Comparison of ENCODE assay signal across 8 cellular contexts in the genomic region with DNA sequence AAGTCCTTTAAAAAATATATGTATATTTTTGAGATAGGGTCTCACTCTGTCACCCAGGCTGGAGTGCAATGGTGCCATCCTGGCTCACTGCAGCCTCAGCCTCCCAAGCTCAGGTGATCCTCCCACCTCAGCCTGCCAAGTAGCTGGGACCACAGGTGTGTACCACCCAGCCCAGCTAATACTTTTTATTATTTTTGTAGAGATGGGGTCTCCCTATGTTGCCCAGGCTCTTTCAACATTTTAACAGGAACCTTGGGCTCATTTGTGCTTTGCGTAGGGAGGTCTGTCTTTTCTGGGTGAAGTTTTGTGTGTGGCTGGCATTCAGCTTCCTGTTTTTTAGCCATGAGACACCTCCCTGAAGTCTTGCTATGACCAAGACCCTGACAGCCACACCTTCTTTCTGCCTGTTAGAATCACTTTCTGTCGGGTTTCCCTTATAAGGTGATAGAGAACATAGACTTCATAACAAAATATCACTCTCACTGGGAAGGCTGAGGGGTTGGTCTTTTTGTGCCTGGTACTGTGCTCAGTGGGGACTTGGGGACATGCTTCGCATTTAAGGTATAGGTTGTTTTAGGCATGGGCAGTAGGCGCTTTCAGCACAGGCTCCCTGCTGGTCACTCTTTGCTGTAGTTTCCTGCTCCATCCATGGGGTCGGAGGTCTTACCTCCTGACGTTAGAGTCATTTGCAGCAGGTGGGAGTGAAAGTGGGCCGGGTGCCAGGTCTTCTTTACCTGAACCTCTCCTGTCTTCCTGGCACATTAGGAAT.
DNase-seq lines count a peak whose midpoint lies in the region; ATAC-seq and TF ChIP-seq lines count a peak whose summit lies in the region.

No MANE protein-coding gene starts in this region.

- peak overlapping the region; percentile 34 for H3K4me3 ChIP-seq in GM12864 (ENCODE audit: low read depth, low read length)
- peak overlapping the region; percentile 12 for H3K4me3 ChIP-seq in fibroblast of pulmonary artery (replicated peaks; ENCODE audit: low read depth, low read length)

- TF ChIP-seq CTCF in GM12864 (IDR thresholded peaks at IDR 0.05; ENCODE audit: low read depth, low read length, missing control alignments) (no peak), fibroblast of pulmonary artery (IDR thresholded peaks at IDR 0.05; ENCODE audit: low read length, missing control alignments) (no peak)

- DNase-seq in GM12864 (ENCODE audit: low read depth), result peak; percentile 82
- no peak for DNase-seq in fibroblast of pulmonary artery (ENCODE audit: low read depth)
- DNase-seq in DMS53 treated with DMSO at 0.1 percent for 48 hours (lab: John Stamatoyannopoulos, UW; ENCODE audit: unreplicated experiment), result no peak
- no peak for DNase-seq in medulla oblongata (ENCODE audit: extremely low spot score)
- no peak for DNase-seq in RPMI8226
- DNase-seq in activated effector memory CD4-positive, alpha-beta T cell treated with Interleukin-2 at 50 U/mL for 16 hours, result no peak

- peak; percentile 58 for ATAC-seq in GM21367 (IDR thresholded peaks at IDR 0.05; ENCODE audit: unreplicated experiment)
- peak; percentile 61 for ATAC-seq in HG03565 (IDR thresholded peaks at IDR 0.05; ENCODE audit: unreplicated experiment)
